ENCODE assay signal across 1 cellular context in the genomic region with DNA sequence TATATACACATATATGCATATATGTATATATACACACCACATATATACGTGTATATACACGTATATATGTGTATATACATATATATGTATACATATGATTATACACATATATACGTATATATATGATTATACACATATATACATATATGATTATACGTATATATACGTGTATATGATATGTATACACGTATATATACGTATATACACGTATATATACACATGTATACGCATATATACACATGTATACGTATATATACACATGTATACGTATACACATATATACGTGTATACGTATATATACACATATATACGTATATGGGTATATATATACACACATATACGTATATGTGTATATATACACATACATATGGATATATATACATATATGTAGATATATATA.
TF ChIP-seq lines count a peak whose summit lies in the region.

No MANE protein-coding gene starts in this region.

TF ChIP-seq in K562, 482 proteins besides CTCF, POLR2A, EP300 and RAD21 (continued from another document):
- TF ChIP-seq, protein P1, sequence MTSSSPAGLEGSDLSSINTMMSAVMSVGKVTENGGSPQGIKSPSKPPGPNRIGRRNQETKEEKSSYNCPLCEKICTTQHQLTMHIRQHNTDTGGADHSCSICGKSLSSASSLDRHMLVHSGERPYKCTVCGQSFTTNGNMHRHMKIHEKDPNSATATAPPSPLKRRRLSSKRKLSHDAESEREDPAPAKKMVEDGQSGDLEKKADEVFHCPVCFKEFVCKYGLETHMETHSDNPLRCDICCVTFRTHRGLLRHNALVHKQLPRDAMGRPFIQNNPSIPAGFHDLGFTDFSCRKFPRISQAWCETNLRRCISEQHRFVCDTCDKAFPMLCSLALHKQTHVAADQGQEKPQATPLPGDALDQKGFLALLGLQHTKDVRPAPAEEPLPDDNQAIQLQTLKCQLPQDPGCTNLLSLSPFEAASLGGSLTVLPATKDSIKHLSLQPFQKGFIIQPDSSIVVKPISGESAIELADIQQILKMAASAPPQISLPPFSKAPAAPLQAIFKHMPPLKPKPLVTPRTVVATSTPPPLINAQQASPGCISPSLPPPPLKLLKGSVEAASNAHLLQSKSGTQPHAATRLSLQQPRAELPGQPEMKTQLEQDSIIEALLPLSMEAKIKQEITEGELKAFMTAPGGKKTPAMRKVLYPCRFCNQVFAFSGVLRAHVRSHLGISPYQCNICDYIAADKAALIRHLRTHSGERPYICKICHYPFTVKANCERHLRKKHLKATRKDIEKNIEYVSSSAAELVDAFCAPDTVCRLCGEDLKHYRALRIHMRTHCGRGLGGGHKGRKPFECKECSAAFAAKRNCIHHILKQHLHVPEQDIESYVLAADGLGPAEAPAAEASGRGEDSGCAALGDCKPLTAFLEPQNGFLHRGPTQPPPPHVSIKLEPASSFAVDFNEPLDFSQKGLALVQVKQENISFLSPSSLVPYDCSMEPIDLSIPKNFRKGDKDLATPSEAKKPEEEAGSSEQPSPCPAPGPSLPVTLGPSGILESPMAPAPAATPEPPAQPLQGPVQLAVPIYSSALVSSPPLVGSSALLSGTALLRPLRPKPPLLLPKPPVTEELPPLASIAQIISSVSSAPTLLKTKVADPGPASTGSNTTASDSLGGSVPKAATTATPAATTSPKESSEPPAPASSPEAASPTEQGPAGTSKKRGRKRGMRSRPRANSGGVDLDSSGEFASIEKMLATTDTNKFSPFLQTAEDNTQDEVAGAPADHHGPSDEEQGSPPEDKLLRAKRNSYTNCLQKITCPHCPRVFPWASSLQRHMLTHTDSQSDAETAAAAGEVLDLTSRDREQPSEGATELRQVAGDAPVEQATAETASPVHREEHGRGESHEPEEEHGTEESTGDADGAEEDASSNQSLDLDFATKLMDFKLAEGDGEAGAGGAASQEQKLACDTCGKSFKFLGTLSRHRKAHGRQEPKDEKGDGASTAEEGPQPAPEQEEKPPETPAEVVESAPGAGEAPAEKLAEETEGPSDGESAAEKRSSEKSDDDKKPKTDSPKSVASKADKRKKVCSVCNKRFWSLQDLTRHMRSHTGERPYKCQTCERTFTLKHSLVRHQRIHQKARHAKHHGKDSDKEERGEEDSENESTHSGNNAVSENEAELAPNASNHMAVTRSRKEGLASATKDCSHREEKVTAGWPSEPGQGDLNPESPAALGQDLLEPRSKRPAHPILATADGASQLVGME (CRISPR knock-in tag; IDR thresholded peaks at IDR 0.05), result 0 out of 2 replicates have a peak, but pooled peaks have one; percentile 33
- TF ChIP-seq PPARD (CRISPR knock-in tag; IDR thresholded peaks at IDR 0.05) (peak; percentile 94), ZNF445 (CRISPR knock-in tag; IDR thresholded peaks at IDR 0.05; ENCODE audit: low read depth) (0 out of 2 replicates have a peak, but pooled peaks have one; percentile 17), ZNF3 (CRISPR knock-in tag; IDR thresholded peaks at IDR 0.05) (peak; percentile 57; the same call in 1 of the 2 replicates)
- TF ChIP-seq, protein P2, sequence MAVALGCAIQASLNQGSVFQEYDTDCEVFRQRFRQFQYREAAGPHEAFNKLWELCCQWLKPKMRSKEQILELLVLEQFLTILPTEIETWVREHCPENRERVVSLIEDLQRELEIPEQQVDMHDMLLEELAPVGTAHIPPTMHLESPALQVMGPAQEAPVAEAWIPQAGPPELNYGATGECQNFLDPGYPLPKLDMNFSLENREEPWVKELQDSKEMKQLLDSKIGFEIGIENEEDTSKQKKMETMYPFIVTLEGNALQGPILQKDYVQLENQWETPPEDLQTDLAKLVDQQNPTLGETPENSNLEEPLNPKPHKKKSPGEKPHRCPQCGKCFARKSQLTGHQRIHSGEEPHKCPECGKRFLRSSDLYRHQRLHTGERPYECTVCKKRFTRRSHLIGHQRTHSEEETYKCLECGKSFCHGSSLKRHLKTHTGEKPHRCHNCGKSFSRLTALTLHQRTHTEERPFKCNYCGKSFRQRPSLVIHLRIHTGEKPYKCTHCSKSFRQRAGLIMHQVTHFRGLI (CRISPR knock-in tag; IDR thresholded peaks at IDR 0.05), result peak; percentile 93
- TF ChIP-seq, protein P3, sequence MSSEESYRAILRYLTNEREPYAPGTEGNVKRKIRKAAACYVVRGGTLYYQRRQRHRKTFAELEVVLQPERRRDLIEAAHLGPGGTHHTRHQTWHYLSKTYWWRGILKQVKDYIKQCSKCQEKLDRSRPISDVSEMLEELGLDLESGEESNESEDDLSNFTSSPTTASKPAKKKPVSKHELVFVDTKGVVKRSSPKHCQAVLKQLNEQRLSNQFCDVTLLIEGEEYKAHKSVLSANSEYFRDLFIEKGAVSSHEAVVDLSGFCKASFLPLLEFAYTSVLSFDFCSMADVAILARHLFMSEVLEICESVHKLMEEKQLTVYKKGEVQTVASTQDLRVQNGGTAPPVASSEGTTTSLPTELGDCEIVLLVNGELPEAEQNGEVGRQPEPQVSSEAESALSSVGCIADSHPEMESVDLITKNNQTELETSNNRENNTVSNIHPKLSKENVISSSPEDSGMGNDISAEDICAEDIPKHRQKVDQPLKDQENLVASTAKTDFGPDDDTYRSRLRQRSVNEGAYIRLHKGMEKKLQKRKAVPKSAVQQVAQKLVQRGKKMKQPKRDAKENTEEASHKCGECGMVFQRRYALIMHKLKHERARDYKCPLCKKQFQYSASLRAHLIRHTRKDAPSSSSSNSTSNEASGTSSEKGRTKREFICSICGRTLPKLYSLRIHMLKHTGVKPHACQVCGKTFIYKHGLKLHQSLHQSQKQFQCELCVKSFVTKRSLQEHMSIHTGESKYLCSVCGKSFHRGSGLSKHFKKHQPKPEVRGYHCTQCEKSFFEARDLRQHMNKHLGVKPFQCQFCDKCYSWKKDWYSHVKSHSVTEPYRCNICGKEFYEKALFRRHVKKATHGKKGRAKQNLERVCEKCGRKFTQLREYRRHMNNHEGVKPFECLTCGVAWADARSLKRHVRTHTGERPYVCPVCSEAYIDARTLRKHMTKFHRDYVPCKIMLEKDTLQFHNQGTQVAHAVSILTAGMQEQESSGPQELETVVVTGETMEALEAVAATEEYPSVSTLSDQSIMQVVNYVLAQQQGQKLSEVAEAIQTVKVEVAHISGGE (CRISPR knock-in tag; IDR thresholded peaks at IDR 0.05), result peak in 1 of 3 experiments; percentile 82; a peak in 2 of 6 replicates
- TF ChIP-seq, protein P4, sequence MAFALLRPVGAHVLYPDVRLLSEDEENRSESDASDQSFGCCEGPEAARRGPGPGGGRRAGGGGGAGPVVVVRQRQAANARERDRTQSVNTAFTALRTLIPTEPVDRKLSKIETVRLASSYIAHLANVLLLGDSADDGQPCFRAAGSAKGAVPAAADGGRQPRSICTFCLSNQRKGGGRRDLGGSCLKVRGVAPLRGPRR (CRISPR knock-in tag; IDR thresholded peaks at IDR 0.05), result peak; percentile 97
